Comparison of ENCODE assay signal across 1 cellular context in the genomic region with DNA sequence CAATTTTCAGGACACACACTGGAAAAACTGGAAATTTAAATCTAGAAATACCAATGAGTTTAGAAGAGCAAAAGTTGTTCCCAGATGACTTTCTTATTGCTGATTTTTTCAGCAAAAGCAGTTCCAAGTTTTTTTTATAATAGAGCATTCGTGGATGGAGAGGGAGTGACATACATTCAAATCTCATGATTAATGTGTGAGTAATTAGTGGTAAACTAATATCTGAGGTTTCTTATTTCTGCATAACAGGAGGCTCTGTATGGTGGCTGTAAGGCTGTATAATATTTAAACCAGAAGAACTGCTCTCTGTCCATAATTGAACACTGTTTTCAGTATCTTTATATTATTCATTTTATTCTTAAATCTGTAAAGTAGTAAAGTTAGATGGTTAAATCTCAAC.
TF ChIP-seq lines count a peak whose summit lies in the region.

No MANE protein-coding gene starts in this region.

TF ChIP-seq in IMR-90, 13 proteins besides CTCF, POLR2A, EP300 and RAD21 (continued from another document):
- TF ChIP-seq USF2 (IDR thresholded peaks at IDR 0.05; ENCODE audit: low read depth, low read length): no peak
- no peak for TF ChIP-seq MAZ (IDR thresholded peaks at IDR 0.05; ENCODE audit: borderline replicate concordance, low read depth, low read length)
- no peak for TF ChIP-seq MXI1 (IDR thresholded peaks at IDR 0.05; ENCODE audit: borderline replicate concordance, low read depth, low read length)
- TF ChIP-seq, protein P1, sequence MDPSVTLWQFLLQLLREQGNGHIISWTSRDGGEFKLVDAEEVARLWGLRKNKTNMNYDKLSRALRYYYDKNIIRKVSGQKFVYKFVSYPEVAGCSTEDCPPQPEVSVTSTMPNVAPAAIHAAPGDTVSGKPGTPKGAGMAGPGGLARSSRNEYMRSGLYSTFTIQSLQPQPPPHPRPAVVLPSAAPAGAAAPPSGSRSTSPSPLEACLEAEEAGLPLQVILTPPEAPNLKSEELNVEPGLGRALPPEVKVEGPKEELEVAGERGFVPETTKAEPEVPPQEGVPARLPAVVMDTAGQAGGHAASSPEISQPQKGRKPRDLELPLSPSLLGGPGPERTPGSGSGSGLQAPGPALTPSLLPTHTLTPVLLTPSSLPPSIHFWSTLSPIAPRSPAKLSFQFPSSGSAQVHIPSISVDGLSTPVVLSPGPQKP (IDR thresholded peaks at IDR 0.05; ENCODE audit: borderline replicate concordance, low read depth, low read length): no peak
- TF ChIP-seq NFE2L2 (IDR thresholded peaks at IDR 0.05; ENCODE audit: low read depth, low read length): no peak
- no peak for TF ChIP-seq SMC3 (IDR thresholded peaks at IDR 0.05; ENCODE audit: low read depth, low read length)
- TF ChIP-seq CEBPB (IDR thresholded peaks at IDR 0.05; ENCODE audit: low read depth, low read length): no peak
- no peak for TF ChIP-seq CHD1 (IDR thresholded peaks at IDR 0.05; ENCODE audit: low read depth, low read length)
- TF ChIP-seq RFX5 (IDR thresholded peaks at IDR 0.05; ENCODE audit: low read depth, low read length): no peak
- TF ChIP-seq MAFK (IDR thresholded peaks at IDR 0.05; ENCODE audit: low read depth, low read length): no peak
- TF ChIP-seq BHLHE40 (IDR thresholded peaks at IDR 0.05; ENCODE audit: low read depth, low read length): no peak
TF ChIP-seq in IMR-90: peak in this region for 0.
